ENCODE assay signal across 25 cellular contexts in the genomic region with DNA sequence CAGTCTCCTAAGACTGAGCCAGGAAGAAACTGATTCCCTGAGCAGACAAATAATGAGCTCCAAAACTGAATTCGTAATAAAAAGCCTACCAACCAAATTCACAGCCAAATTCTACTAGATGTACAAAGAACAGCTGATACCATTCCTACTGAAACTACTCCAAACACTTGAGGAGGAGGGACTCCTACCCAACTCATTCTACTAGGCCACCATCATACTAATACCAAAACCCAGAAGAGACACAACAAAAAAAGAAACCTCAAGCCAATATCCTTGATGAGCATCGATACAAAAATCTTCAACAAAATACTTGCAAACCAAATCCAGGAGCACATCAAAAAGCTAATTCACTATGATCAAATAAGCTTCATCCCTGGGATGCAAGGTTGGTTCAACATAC. TPM values are rescaled to one million over a fixed set of nuclear protein-coding genes. Genes with fewer than 3 reads are reported as not detected.
DNase-seq lines count a peak whose midpoint lies in the region; ATAC-seq, FAIRE-seq and TF ChIP-seq lines count a peak whose summit lies in the region.
"Had no signal": no experiment of that assay in that cellular context is flagged by ENCODE, and none has a peak within 500 bp of the region (broad histone marks: within the 10 kb centered on the region; RNA-seq: fewer than 3 reads in every experiment).

No MANE protein-coding gene starts in this region.

- H3K4me1 ChIP-seq in HepG2 (ENCODE audit: insufficient read depth, low read length), result no peaks in the 10 kb centered on the region
- no peaks in the 10 kb centered on the region for H3K4me1 ChIP-seq in right lobe of liver

- FAIRE-seq in HepG2 (lab: Jason Lieb, UNC), result peak; percentile 46
- FAIRE-seq: A204.1, GM18507, H1 had no signal

- H3K4me1 Mint-ChIP-seq in activated T-helper 17 cell treated with anti-CD3 and anti-CD28 coated beads, Interleukin-2, amount 50 U/mL, for 72 hours, result peaks cover 61% of the 10 kb centered on the region
- peaks cover 72% of the 10 kb centered on the region for H3K4me1 Mint-ChIP-seq in central memory CD8-positive, alpha-beta T cell
- peaks cover 59% of the 10 kb centered on the region for H3K4me1 Mint-ChIP-seq in activated CD8-positive, alpha-beta T cell treated with anti-CD3 and anti-CD28 coated beads for 36 hours (ENCODE audit: low read depth)

- ATAC-seq in HepG2 (no peak), right lobe of liver (no peak), GM21528 (IDR thresholded peaks at IDR 0.05; ENCODE audit: low FRiP score, unreplicated experiment) (no peak)
- peak; percentile 61 for ATAC-seq in activated T-helper 17 cell treated with anti-CD3 and anti-CD28 coated beads, Interleukin-2, amount 50 U/mL, for 72 hours (replicated peaks)
- no peak for ATAC-seq in central memory CD8-positive, alpha-beta T cell (replicated peaks; ENCODE audit: extremely low read depth, poor library complexity, severe bottlenecking)
- no peak for ATAC-seq in activated CD8-positive, alpha-beta T cell treated with anti-CD3 and anti-CD28 coated beads for 36 hours

- H3K4me3 Mint-ChIP-seq in activated T-helper 17 cell treated with anti-CD3 and anti-CD28 coated beads, Interleukin-2, amount 50 U/mL, for 72 hours, result peak overlapping the region; percentile 9
- H3K4me3 Mint-ChIP-seq in central memory CD8-positive, alpha-beta T cell, result no peak overlapping the region
- no peak overlapping the region for H3K4me3 Mint-ChIP-seq in activated CD8-positive, alpha-beta T cell treated with anti-CD3 and anti-CD28 coated beads for 36 hours
- H3K4me3 Mint-ChIP-seq: CD14-positive monocyte had no signal

- 92% methylated on average over 2 of the region's 2 CpGs for WGBS in HepG2 (ENCODE audit: low lambda C conversion rate)
- 96% methylated on average over 2 of the region's 2 CpGs for WGBS in right lobe of liver (ENCODE audit: insufficient coverage, low coverage, low lambda C conversion rate, missing lambda C conversion rate)

- CTCF ChIA-PET in HepG2 (lab: Yijun Ruan, JAX; ENCODE audit: low intra/inter-chr PET ratio, low total read pairs), result no interaction called here
- CTCF ChIA-PET in activated CD8-positive, alpha-beta T cell treated with anti-CD3 and anti-CD28 coated beads for 36 hours (lab: Charles Lee), result interaction anchor here (0.8 to 3.0 kb wide), 4 partner anchors 10 to 25 kb away, joined by 3 to 7 read pairs (median 4); no protein-coding TSS in a partner anchor

- H3K27me3 Mint-ChIP-seq in activated T-helper 17 cell treated with anti-CD3 and anti-CD28 coated beads, Interleukin-2, amount 50 U/mL, for 72 hours, result no peaks in the 10 kb centered on the region
- no peaks in the 10 kb centered on the region for H3K27me3 Mint-ChIP-seq in central memory CD8-positive, alpha-beta T cell
- H3K27me3 Mint-ChIP-seq in activated CD8-positive, alpha-beta T cell treated with anti-CD3 and anti-CD28 coated beads for 36 hours, result no peaks in the 10 kb centered on the region
- H3K27me3 Mint-ChIP-seq: CD4-positive, alpha-beta memory T cell had no signal

- in situ Hi-C loops in HepG2 (cut with HindIII; ENCODE audit: extremely low pct_ligation_motif_present, low pct_unique_long_range_greater_than_20kb), result no loop called here

- H3K27me3 ChIP-seq in HepG2 (ENCODE audit: control insufficient read depth in 1 of 2, insufficient read depth in 2 of 2, low read length in 2 of 2) (no peaks in the 10 kb centered on the region), right lobe of liver (no peaks in the 10 kb centered on the region)
- H3K27me3 ChIP-seq: BE2C; BLaER1 treated with 17β-estradiol and CSF1 and Interleukin-3, amounts not matched to agents 10 nM and 100 nM had no signal

- H3K9ac ChIP-seq in HepG2 (ENCODE audit: insufficient read depth, low read depth, low read length), result no peak overlapping the region
- H3K9ac ChIP-seq: BLaER1 treated with 17β-estradiol and CSF1 and Interleukin-3, amounts not matched to agents 10 nM and 100 nM; GM23248 had no signal

- TF ChIP-seq CTCF in HepG2 (CRISPR knock-in tag; IDR thresholded peaks at IDR 0.05) (no peak), right lobe of liver (IDR thresholded peaks at IDR 0.05) (no peak)
- no peak for TF ChIP-seq CTCF in activated CD8-positive, alpha-beta T cell treated with anti-CD3 and anti-CD28 coated beads for 36 hours (IDR thresholded peaks at IDR 0.05)

- TF ChIP-seq EP300 in HepG2 (IDR thresholded peaks at IDR 0.05; ENCODE audit: low read depth in 2 of 2, low read length in 2 of 2) (no peak), HepG2 (CRISPR knock-in tag; IDR thresholded peaks at IDR 0.05; ENCODE audit: borderline replicate concordance) (no peak)

- H3K79me2 ChIP-seq in HepG2 (ENCODE audit: insufficient read depth, low read length), result peaks cover 57% of the 10 kb centered on the region

- H3K4me2 ChIP-seq in HepG2 (ENCODE audit: low read depth, low read length), result no peak overlapping the region
- H3K4me2 ChIP-seq: BLaER1 treated with 17β-estradiol and CSF1 and Interleukin-3, amounts not matched to agents 10 nM and 100 nM had no signal

- no peak overlapping the region for H2AFZ ChIP-seq in HepG2 (ENCODE audit: low read length)
- H2AFZ ChIP-seq: GM23248 had no signal

- H3K36me3 ChIP-seq in HepG2 (replicated peaks in 1 of 2; ENCODE audit: control insufficient read depth in 1 of 2, insufficient read depth in 2 of 2, low read length in 2 of 2) (no peaks in the 10 kb centered on the region), right lobe of liver (no peaks in the 10 kb centered on the region)
- H3K36me3 ChIP-seq: BE2C had no signal

- H3K9me3 Mint-ChIP-seq in activated T-helper 17 cell treated with anti-CD3 and anti-CD28 coated beads, Interleukin-2, amount 50 U/mL, for 72 hours, result peaks cover 4% of the 10 kb centered on the region
- no peaks in the 10 kb centered on the region for H3K9me3 Mint-ChIP-seq in central memory CD8-positive, alpha-beta T cell
- peaks cover 18% of the 10 kb centered on the region for H3K9me3 Mint-ChIP-seq in activated CD8-positive, alpha-beta T cell treated with anti-CD3 and anti-CD28 coated beads for 36 hours

- no peak for TF ChIP-seq RAD21 in HepG2 (CRISPR knock-in tag; IDR thresholded peaks at IDR 0.05)

- H3K4me3 ChIP-seq in HepG2 (replicated peaks in 1 of 3; ENCODE audit: insufficient read depth in 1 of 3, low read depth in 2 of 3, low read length in 3 of 3), result no peak overlapping the region
- no peak overlapping the region for H3K4me3 ChIP-seq in right lobe of liver
- H3K4me3 ChIP-seq: BLaER1 treated with 17β-estradiol and CSF1 and Interleukin-3, amounts not matched to agents 10 nM and 100 nM; GM23248 had no signal

- DNase-seq in HepG2 (ENCODE audit: low spot score) (no peak), right lobe of liver (no peak), kidney tubule cell (ENCODE audit: low spot score) (no peak)
- DNase-seq in central memory CD8-positive, alpha-beta T cell (ENCODE audit: low spot score in 2 of 2), result no peak
- no peak for DNase-seq in activated CD8-positive, alpha-beta T cell treated with anti-CD3 and anti-CD28 coated beads for 36 hours
- DNase-seq: BE2C; Calu3; CD4-positive, alpha-beta memory T cell; COR-L47; DMS53; DMS79 treated with DMSO at 0.1 percent for 48 hours; GF-D8; GM23248; H7; HCEC 1CT had no signal

- TF ChIP-seq POLR2A in HepG2 (IDR thresholded peaks at IDR 0.05; ENCODE audit: insufficient read depth in 1 of 2, low read depth in 2 of 2, low read length in 2 of 2) (no peak), right lobe of liver (IDR thresholded peaks at IDR 0.05) (no peak)

- peaks cover 15% of the 10 kb centered on the region for H3K36me3 Mint-ChIP-seq in activated T-helper 17 cell treated with anti-CD3 and anti-CD28 coated beads, Interleukin-2, amount 50 U/mL, for 72 hours (ENCODE audit: low read depth)
- peaks cover 4% of the 10 kb centered on the region for H3K36me3 Mint-ChIP-seq in central memory CD8-positive, alpha-beta T cell (ENCODE audit: insufficient read depth)
- H3K36me3 Mint-ChIP-seq in activated CD8-positive, alpha-beta T cell treated with anti-CD3 and anti-CD28 coated beads for 36 hours (ENCODE audit: low read depth), result peaks cover 31% of the 10 kb centered on the region

- H3K27ac Mint-ChIP-seq in activated T-helper 17 cell treated with anti-CD3 and anti-CD28 coated beads, Interleukin-2, amount 50 U/mL, for 72 hours, result no peak overlapping the region
- peak overlapping the region; percentile 12 for H3K27ac Mint-ChIP-seq in central memory CD8-positive, alpha-beta T cell (ENCODE audit: low read depth)
- H3K27ac Mint-ChIP-seq in activated CD8-positive, alpha-beta T cell treated with anti-CD3 and anti-CD28 coated beads for 36 hours, result no peak overlapping the region
- H3K27ac Mint-ChIP-seq: CD14-positive monocyte had no signal

- intact Hi-C loops in HepG2 (cut with micrococcal nuclease; ENCODE audit: unreplicated experiment) (no loop called here), right lobe of liver (cut with DNase I) (no loop called here)
- intact Hi-C loops in activated CD8-positive, alpha-beta T cell treated with anti-CD3 and anti-CD28 coated beads for 36 hours (cut with micrococcal nuclease), result no loop called here

- H3K9me3 ChIP-seq in HepG2 (ENCODE audit: low read length) (no peaks in the 10 kb centered on the region), right lobe of liver (no peaks in the 10 kb centered on the region)
- H3K9me3 ChIP-seq: BE2C had no signal

- no peaks in the 10 kb centered on the region; the same call in none of the 2 replicates for H4K20me1 ChIP-seq in HepG2 (ENCODE audit: insufficient read depth, low read length)

- no TSS peak for BruUV-seq in HepG2 (replicated peaks; lab: Mats Ljungman, UMichigan)

- H3K27ac ChIP-seq in HepG2 (ENCODE audit: extremely low read length, insufficient read depth, low read length), result no peak overlapping the region
- H3K27ac ChIP-seq in right lobe of liver, result no peak overlapping the region
- H3K27ac ChIP-seq: 22Rv1; BLaER1 treated with 17β-estradiol and CSF1 and Interleukin-3, amounts not matched to agents 10 nM and 100 nM; GM23248 had no signal

- POLR2A ChIA-PET in HepG2 (lab: Yijun Ruan, JAX), result interaction anchor here (0.6 to 1.0 kb wide), 2 partner anchors 20 to 25 kb away, joined by 3 to 5 read pairs; a partner anchor contains a TSS
- POLR2A ChIA-PET in activated CD8-positive, alpha-beta T cell treated with anti-CD3 and anti-CD28 coated beads for 36 hours (lab: Charles Lee), result interaction anchor here (1.1 kb wide), 1 partner anchor 20 kb away, joined by 5 read pairs; a partner anchor contains a TSS

RNA-seq across cellular contexts. Expression of a gene that starts 20.0 kb away (rescaled TPM):
- total RNA-seq in HepG2 (2016; rRNA removed; fragmentation: Illumina TruSeq; extraction: Trizol) (71.4 TPM in 1 of 2 replicates, not detected in the other), right lobe of liver (not detected)
- total RNA-seq in HepG2 (2016; cell fraction: cytosol; rRNA removed; fragmentation: Illumina TruSeq; extraction: Trizol; ENCODE audit: low read depth), result 442 and 693 TPM in 2 replicates
- 77.2 and 91.6 TPM in 2 replicates for total RNA-seq in HepG2 (2016; cell fraction: insoluble cytoplasmic fraction; rRNA removed; fragmentation: Illumina TruSeq; extraction: Trizol)
- total RNA-seq in HepG2 (2016; cell fraction: membrane; rRNA removed; fragmentation: Illumina TruSeq; extraction: Trizol), result 112 TPM in 1 of 2 replicates, not detected in the other
- 335 and 346 TPM in 2 replicates for total RNA-seq in HepG2 (2016; cell fraction: nucleus; rRNA removed; fragmentation: Illumina TruSeq; extraction: Trizol)
- polyA plus RNA-seq in HepG2 (2011; rRNA removed), result not detected in 2 replicates
- polyA plus RNA-seq in HepG2 (2011; cell fraction: cytosol; rRNA removed), result not detected in 2 replicates
- not detected in 2 replicates for polyA plus RNA-seq in HepG2 (2011; cell fraction: nucleus; rRNA removed)
- not detected in 2 replicates for polyA plus RNA-seq in HepG2 (2012)
- not detected in 2 replicates for polyA plus RNA-seq in HepG2 (2016; cell fraction: cytosol; fragmentation: Illumina TruSeq; extraction: Trizol; ENCODE audit: low read depth)
- not detected in 2 replicates for polyA plus RNA-seq in HepG2 (2016; cell fraction: insoluble cytoplasmic fraction; fragmentation: Illumina TruSeq; extraction: Trizol; ENCODE audit: low read depth)
- not detected in 2 replicates for polyA plus RNA-seq in HepG2 (2016; cell fraction: membrane; fragmentation: Illumina TruSeq; extraction: Trizol; ENCODE audit: low read depth)
- not detected in 2 replicates for polyA plus RNA-seq in HepG2 (2016; cell fraction: nucleus; fragmentation: Illumina TruSeq; extraction: Trizol; ENCODE audit: insufficient read depth, low read depth)
- under 0.01 TPM in 2 replicates for polyA minus RNA-seq in HepG2 (2011; rRNA and poly(A)+ RNA removed; ENCODE audit: low replicate concordance)
- 3,899 and 4,055 TPM in 2 replicates for polyA minus RNA-seq in HepG2 (2011; cell fraction: cytosol; rRNA and poly(A)+ RNA removed)
- under 0.01 TPM in 2 replicates for polyA minus RNA-seq in HepG2 (2011; cell fraction: nucleus; rRNA and poly(A)+ RNA removed)
- not detected for total RNA-seq in activated T-helper 17 cell treated with anti-CD3 and anti-CD28 coated beads, Interleukin-2, amount 50 U/mL, for 72 hours
- not detected for total RNA-seq in activated CD8-positive, alpha-beta T cell treated with anti-CD3 and anti-CD28 coated beads for 36 hours
- total RNA-seq: Calu3; CD4-positive, alpha-beta memory T cell; G401; GM23248; H1; H7 had no signal
- polyA plus RNA-seq: AG04450; CD14-positive monocyte; CD4-positive, alpha-beta memory T cell; GM23248; H1 had no signal
